Comparison of ENCODE assay signal across 10 cellular contexts in genomic region chr9:2824564-2824963, GRCh38. TPM values are rescaled to one million over a fixed set of nuclear protein-coding genes. Genes with fewer than 3 reads are reported as not detected.
A peak's percentile ranks its signal among the peaks of the same experiment; 100 is the strongest.
DNase-seq lines count a peak whose midpoint lies in the region; ATAC-seq, FAIRE-seq and TF ChIP-seq lines count a peak whose summit lies in the region.
"Had no signal": no experiment of that assay in that cellular context is flagged by ENCODE, and none has a peak within 500 bp of the region (broad histone marks: within the 10 kb centered on the region; RNA-seq: fewer than 3 reads in every experiment).

No MANE protein-coding gene starts in this region.

- FAIRE-seq in bronchial epithelial cell (lab: Jason Lieb, UNC) (no peak), GM19239 (lab: Jason Lieb, UNC) (no peak)
- FAIRE-seq: TTC549 had no signal

- H3K27me3 ChIP-seq in bronchial epithelial cell (ENCODE audit: control insufficient read depth, insufficient read depth, low read length) = no peaks in the 10 kb centered on the region
- no peaks in the 10 kb centered on the region for H3K27me3 ChIP-seq in mesendoderm (ENCODE audit: insufficient read depth, low read length, poor library complexity)

- H4K5ac ChIP-seq in mesendoderm (ENCODE audit: low read length) = no peak overlapping the region

- no peaks in the 10 kb centered on the region for H3K4me1 ChIP-seq in mesendoderm (ENCODE audit: control insufficient read depth, low read depth, low read length)

- H3K23ac ChIP-seq in mesendoderm (ENCODE audit: low read length) = no peak overlapping the region

- no peak overlapping the region for H3K27ac ChIP-seq in mesendoderm (ENCODE audit: low read depth, low read length)

- H3K79me1 ChIP-seq in mesendoderm (ENCODE audit: low read length) = peaks cover 2% of the 10 kb centered on the region

- H2BK120ac ChIP-seq in mesendoderm (ENCODE audit: low read depth, low read length) = no peak overlapping the region

- H3K4me1 Mint-ChIP-seq in HFFc6 (ENCODE audit: low read depth) = peaks cover 6% of the 10 kb centered on the region; the same call in 1 of the 2 replicates

- H3K27me3 Mint-ChIP-seq in HFFc6 (ENCODE audit: insufficient read depth) = no peaks in the 10 kb centered on the region
- H3K27me3 Mint-ChIP-seq: activated naive CD8-positive, alpha-beta T cell had no signal

- peak; percentile 10 for DNase-seq in COLO668 (lab: John Stamatoyannopoulos, UW; ENCODE audit: unreplicated experiment)
- no peak for DNase-seq in HFFc6
- DNase-seq in bronchial epithelial cell (ENCODE audit: low read depth) = no peak
- peak; percentile 71 for DNase-seq in mesendoderm
- DNase-seq in stimulated activated CD8-positive, alpha-beta memory T cell treated with anti-CD3 and anti-CD28 coated beads, Interleukin-4, amount 100 ng/mL, for 48 hours = no peak
- DNase-seq in GM19239 (ENCODE audit: insufficient read length, low spot score) = no peak
- DNase-seq: NCI-H774 had no signal

- TF ChIP-seq CTCF in HFFc6 (IDR thresholded peaks at IDR 0.05) (peak; percentile 50), bronchial epithelial cell (IDR thresholded peaks at IDR 0.05; ENCODE audit: insufficient read depth, low read length, severe bottlenecking) (peak; percentile 20)

- ATAC-seq in GM19467 (IDR thresholded peaks at IDR 0.05; ENCODE audit: unreplicated experiment) = no peak

- H3K9me3 Mint-ChIP-seq in HFFc6 = no peaks in the 10 kb centered on the region

- H3K79me2 ChIP-seq in mesendoderm (ENCODE audit: control insufficient read depth, insufficient read depth, low read length) = no peaks in the 10 kb centered on the region

- WGBS in mesendoderm (ENCODE audit: extremely low coverage, insufficient coverage, low lambda C conversion rate) = no CpG with 5 or more reads among the region's 6 CpGs

- peak overlapping the region; percentile 12 for H3K56ac ChIP-seq in mesendoderm (ENCODE audit: low read length)

- H3K18ac ChIP-seq in mesendoderm (ENCODE audit: low read length) = no peak overlapping the region

- no peak overlapping the region for H3K9ac ChIP-seq in mesendoderm (ENCODE audit: low read length)

- H2BK5ac ChIP-seq in mesendoderm (ENCODE audit: low read length) = no peak overlapping the region

- no peak overlapping the region for H3K4ac ChIP-seq in mesendoderm (ENCODE audit: low read depth, low read length)

- H4K8ac ChIP-seq in mesendoderm (ENCODE audit: low read depth, low read length) = no peak overlapping the region

- H3K36me3 ChIP-seq in bronchial epithelial cell (ENCODE audit: control insufficient read depth, insufficient read depth, low read length) (peaks cover 11% of the 10 kb centered on the region), mesendoderm (ENCODE audit: control insufficient read depth, insufficient read depth, low read length) (peaks cover 8% of the 10 kb centered on the region)

- no peak overlapping the region for H3K4me3 ChIP-seq in bronchial epithelial cell (ENCODE audit: low read depth, low read length)
- H3K4me3 ChIP-seq in mesendoderm (ENCODE audit: low read length) = no peak overlapping the region

- H3K36me3 Mint-ChIP-seq in HFFc6 (ENCODE audit: low read depth) = peaks cover 39% of the 10 kb centered on the region

- no peak overlapping the region for H2BK15ac ChIP-seq in mesendoderm (replicated peaks; ENCODE audit: low read depth)

- H3K27ac Mint-ChIP-seq in HFFc6 = no peak overlapping the region
- H3K27ac Mint-ChIP-seq: activated naive CD8-positive, alpha-beta T cell had no signal

- H2AK5ac ChIP-seq in mesendoderm (ENCODE audit: low read length) = no peak overlapping the region

- H3K4me3 Mint-ChIP-seq in HFFc6 = no peak overlapping the region
- H3K4me3 Mint-ChIP-seq: activated naive CD8-positive, alpha-beta T cell had no signal

- H3K4me2 ChIP-seq in mesendoderm (ENCODE audit: low read length) = no peak overlapping the region

RNA-seq across cellular contexts. Expression of gene PUM3, which starts 19.3 kb away (rescaled TPM):
- total RNA-seq in HFFc6 (2021; fragmentation: NEBNext Ultra II Directional; extraction: Animal tissue kit (Norgen Biotek cat#: 25700)) = 10 to 100 TPM; 45.6 to 56.7 (median 51.4) TPM
- 41.6 and 62.4 TPM in 2 replicates for total RNA-seq in bronchial epithelial cell
- polyA plus RNA-seq in mesendoderm (2013, experiment 1 of 2) = 137 TPM
- polyA plus RNA-seq in mesendoderm (2013, experiment 2 of 2) = 120 TPM

Comparison
In these comparisons a context has a peak if more than half of its experiments do, and no peak if none do; other contexts are left out.
1. DNase-seq: peak in COLO668 (single experiment) and mesendoderm (single experiment); none in HFFc6 (single experiment), bronchial epithelial cell (single experiment), stimulated activated CD8-positive, alpha-beta memory T cell treated with anti-CD3 and anti-CD28 coated beads, Interleukin-4, amount 100 ng/mL, for 48 hours (single experiment) and GM19239 (single experiment).